Comparison of ENCODE assay signal across 8 cellular contexts in genomic region chr14:95157195-95157986, GRCh38. TPM values are rescaled to one million over a fixed set of nuclear protein-coding genes. Genes with fewer than 3 reads are reported as not detected.
A peak's percentile ranks its signal among the peaks of the same experiment; 100 is the strongest.
DNase-seq lines count a peak whose midpoint lies in the region; ATAC-seq and TF ChIP-seq lines count a peak whose summit lies in the region.

DICER1 (minus strand) TSS chr14:95157529; CDS start chr14:95133458, 24,071 bp downstream.

- POLR2A ChIA-PET in activated CD4-positive, alpha-beta T cell treated with anti-CD3 and anti-CD28 coated beads, Interleukin-2, amount 10 ng/mL, durations not matched to agents 7 days and 5 days (lab: Charles Lee): no interaction called here

- peaks cover 21% of the 10 kb centered on the region for H3K36me3 Mint-ChIP-seq in activated CD4-positive, alpha-beta T cell treated with anti-CD3 and anti-CD28 coated beads, Interleukin-2, amount 10 ng/mL, durations not matched to agents 7 days and 5 days (ENCODE audit: low read depth)

- H3K9ac ChIP-seq in BLaER1: peak within 1 kb of the TSS; percentile 92

- H3K4me1 ChIP-seq in BLaER1: peaks cover 42% of the 10 kb centered on the region

- H3K36me3 ChIP-seq in BLaER1: no peaks in the 10 kb centered on the region

- peak within 1 kb of the TSS; percentile 83 for H3K4me2 ChIP-seq in BLaER1

- H3K27me3 ChIP-seq in BLaER1: no peaks in the 10 kb centered on the region

- no peak for TF ChIP-seq CTCF in coronary artery (IDR thresholded peaks at IDR 0.05)

- peaks cover 43% of the 10 kb centered on the region for H3K4me1 Mint-ChIP-seq in activated CD4-positive, alpha-beta T cell treated with anti-CD3 and anti-CD28 coated beads, Interleukin-2, amount 10 ng/mL, durations not matched to agents 7 days and 5 days

- no peaks in the 10 kb centered on the region for H3K9me3 Mint-ChIP-seq in activated CD4-positive, alpha-beta T cell treated with anti-CD3 and anti-CD28 coated beads, Interleukin-2, amount 10 ng/mL, durations not matched to agents 7 days and 5 days

- peak within 1 kb of the TSS; percentile 84 for H3K4me3 ChIP-seq in BLaER1
- H3K4me3 ChIP-seq in coronary artery: peak within 1 kb of the TSS; percentile 84

- H3K9me3 ChIP-seq in BLaER1: no peaks in the 10 kb centered on the region

- H3K27ac Mint-ChIP-seq in activated CD4-positive, alpha-beta T cell treated with anti-CD3 and anti-CD28 coated beads, Interleukin-2, amount 10 ng/mL, durations not matched to agents 7 days and 5 days: peak within 1 kb of the TSS; percentile 99

- peaks cover 40% of the 10 kb centered on the region for H4K20me1 ChIP-seq in BLaER1

- CTCF ChIA-PET in activated CD4-positive, alpha-beta T cell treated with anti-CD3 and anti-CD28 coated beads, Interleukin-2, amount 10 ng/mL, durations not matched to agents 7 days and 5 days (lab: Charles Lee): no interaction called here

- H3K27me3 Mint-ChIP-seq in activated CD4-positive, alpha-beta T cell treated with anti-CD3 and anti-CD28 coated beads, Interleukin-2, amount 10 ng/mL, durations not matched to agents 7 days and 5 days: no peaks in the 10 kb centered on the region

- H3K4me3 Mint-ChIP-seq in activated CD4-positive, alpha-beta T cell treated with anti-CD3 and anti-CD28 coated beads, Interleukin-2, amount 10 ng/mL, durations not matched to agents 7 days and 5 days: peak within 1 kb of the TSS; percentile 94

- DNase-seq in NCI-H526 treated with DMSO at 0.1 percent for 48 hours (lab: John Stamatoyannopoulos, UW): peak; percentile 83
- DNase-seq in activated CD4-positive, alpha-beta T cell treated with anti-CD3 and anti-CD28 coated beads, Interleukin-2, amount 10 ng/mL, durations not matched to agents 7 days and 5 days: peak; percentile 93
- DNase-seq in coronary artery (ENCODE audit: low spot score): peak; percentile 97
- peak; percentile 98 for DNase-seq in left kidney (ENCODE audit: low read depth, low spot score)
- peak; percentile 96 to 97 for DNase-seq in stimulated activated CD4-positive, alpha-beta T cell treated with anti-CD3 and anti-CD28 coated beads, Interleukin-2, amount 100 ng/mL, for 24 hours

- ATAC-seq in GM19328 (IDR thresholded peaks at IDR 0.05; ENCODE audit: unreplicated experiment) (peak; percentile 67), HG03469 (IDR thresholded peaks at IDR 0.05; ENCODE audit: unreplicated experiment) (peak; percentile 59)

- peak within 1 kb of the TSS; percentile 97 for H3K27ac ChIP-seq in BLaER1
- peak within 1 kb of the TSS; percentile 94 to 95 for H3K27ac ChIP-seq in coronary artery

RNA-seq across cellular contexts. Expression of gene DICER1, which starts in this region (rescaled TPM):
- 10 to 100 TPM; 54.4 to 63.6 TPM for total RNA-seq in activated CD4-positive, alpha-beta T cell treated with anti-CD3 and anti-CD28 coated beads, Interleukin-2, amount 10 ng/mL, durations not matched to agents 7 days and 5 days

Comparison
In these comparisons a context has a peak if more than half of its experiments do, and no peak if none do; other contexts are left out.
1. Peak in every context shown above with its lines: DNase-seq, ATAC-seq, H3K4me3 ChIP-seq and H3K27ac ChIP-seq.